ENCODE assay signal across 12 cellular contexts in genomic region chr5:120817044-120817985, GRCh38.
A peak's percentile ranks its signal among the peaks of the same experiment; 100 is the strongest.
DNase-seq lines count a peak whose midpoint lies in the region; ATAC-seq and TF ChIP-seq lines count a peak whose summit lies in the region.
"Had no signal": no experiment of that assay in that cellular context is flagged by ENCODE, and none has a peak within 500 bp of the region (broad histone marks: within the 10 kb centered on the region; RNA-seq: fewer than 3 reads in every experiment).

No MANE protein-coding gene starts in this region.

- H3K9me3 ChIP-seq in cardiac muscle cell (ENCODE audit: low read depth) (no peaks in the 10 kb centered on the region), OCI-LY7 (ENCODE audit: low read length) (no peaks in the 10 kb centered on the region), testis (no peaks in the 10 kb centered on the region)

- no peak overlapping the region for H3K4me2 ChIP-seq in OCI-LY7 (ENCODE audit: low read length)

- intact Hi-C loops in Right ventricle myocardium superior (cut with DNase I) (no loop called here), OCI-LY7 (cut with micrococcal nuclease; ENCODE audit: unreplicated experiment) (no loop called here), testis (cut with DNase I; ENCODE audit: low total_unique reads) (no loop called here)

- no peaks in the 10 kb centered on the region for H4K20me1 ChIP-seq in OCI-LY7 (ENCODE audit: insufficient read depth, low read length)

- no peaks in the 10 kb centered on the region for H3K36me3 ChIP-seq in cardiac muscle cell
- no peaks in the 10 kb centered on the region for H3K36me3 ChIP-seq in OCI-LY7 (ENCODE audit: insufficient read depth, low read length)
- no peaks in the 10 kb centered on the region for H3K36me3 ChIP-seq in testis (ENCODE audit: low read depth, missing control alignments)

- DNase-seq in cardiac muscle cell (ENCODE audit: low read depth in 1 of 2, low spot score in 1 of 2) (peak; percentile 18 to 20), Right ventricle myocardium superior (no peak), OCI-LY7 (ENCODE audit: low spot score) (no peak), fibroblast of gingiva (ENCODE audit: low read depth) (peak; percentile 42), testis (peak; percentile 45), GM20000 (ENCODE audit: low spot score) (no peak)
- DNase-seq: CD4-positive, CD25-positive, alpha-beta regulatory T cell; NCI-H1105 treated with DMSO at 0.1 percent for 48 hours; retina; substantia nigra had no signal

- no peaks in the 10 kb centered on the region; the same call in 1 of the 2 replicates for H3K9me2 ChIP-seq in OCI-LY7 (ENCODE audit: insufficient read depth, low read length)

- H3K4me1 ChIP-seq in cardiac muscle cell (ENCODE audit: low read depth): no peaks in the 10 kb centered on the region
- H3K4me1 ChIP-seq in OCI-LY7 (ENCODE audit: insufficient read depth, low read length, poor library complexity, severe bottlenecking): no peaks in the 10 kb centered on the region
- H3K4me1 ChIP-seq in testis: no peaks in the 10 kb centered on the region

- CTCF ChIA-PET in OCI-LY7 (lab: Charles Lee; ENCODE audit: unreplicated experiment): no interaction called here

- BruUV-seq in OCI-LY7 (replicated peaks; lab: Mats Ljungman, UMichigan): no TSS peak

- H3K27me3 ChIP-seq in cardiac muscle cell (no peaks in the 10 kb centered on the region), testis (no peaks in the 10 kb centered on the region)

- no peaks in the 10 kb centered on the region for H3K79me2 ChIP-seq in OCI-LY7 (ENCODE audit: insufficient read depth, low read depth, low read length)

- TF ChIP-seq CTCF in cardiac muscle cell (IDR thresholded peaks at IDR 0.05; ENCODE audit: low read depth, low read length): peak; percentile 32
- TF ChIP-seq CTCF in OCI-LY7 (conservative IDR thresholded peaks at IDR 0.05; ENCODE audit: low read length): peak; percentile 49
- peak in 1 of 3 experiments; percentile 28 for TF ChIP-seq CTCF in testis (IDR thresholded peaks at IDR 0.05)
- TF ChIP-seq CTCF in GM20000 (IDR thresholded peaks at IDR 0.05; ENCODE audit: extremely low read depth, missing control alignments): no peak

- H3K27ac ChIP-seq in cardiac muscle cell (no peak overlapping the region), OCI-LY7 (ENCODE audit: low read depth, low read length, poor library complexity, severe bottlenecking) (no peak overlapping the region), testis (no peak overlapping the region)

- 53 to 68% methylated on average over 12 of the region's 12 CpGs for WGBS in testis, 2 donors

- no peak for TF ChIP-seq POLR2A in testis (IDR thresholded peaks at IDR 0.05)

- no peak overlapping the region for H2AFZ ChIP-seq in OCI-LY7 (ENCODE audit: low read length)

- H3K4me3 ChIP-seq in cardiac muscle cell (no peak overlapping the region), OCI-LY7 (ENCODE audit: low read depth, low read length, poor library complexity, severe bottlenecking) (no peak overlapping the region), testis (peak overlapping the region; percentile 1 to 18)

- ATAC-seq in Right ventricle myocardium superior (ENCODE audit: poor library complexity) (no peak), GM18517 (IDR thresholded peaks at IDR 0.05; ENCODE audit: unreplicated experiment) (no peak), HG02885 (IDR thresholded peaks at IDR 0.05; ENCODE audit: poor library complexity, unreplicated experiment) (no peak)

- POLR2A ChIA-PET in OCI-LY7 (lab: Charles Lee): interaction anchor here (0.5 to 0.6 kb wide), 2 partner anchors 14 to 99 kb away, joined by 3 to 4 read pairs; no protein-coding TSS in a partner anchor

Comparison
In these comparisons a context has a peak if more than half of its experiments do, and no peak if none do; other contexts are left out.
1. DNase-seq: peak in cardiac muscle cell (2 of 2), fibroblast of gingiva (single experiment) and testis (single experiment); none in Right ventricle myocardium superior (single experiment), OCI-LY7 (single experiment) and GM20000 (single experiment).
2. H3K4me3 ChIP-seq: peak in testis (2 of 2); none in cardiac muscle cell (single experiment) and OCI-LY7 (single experiment).